In the genomic region with DNA sequence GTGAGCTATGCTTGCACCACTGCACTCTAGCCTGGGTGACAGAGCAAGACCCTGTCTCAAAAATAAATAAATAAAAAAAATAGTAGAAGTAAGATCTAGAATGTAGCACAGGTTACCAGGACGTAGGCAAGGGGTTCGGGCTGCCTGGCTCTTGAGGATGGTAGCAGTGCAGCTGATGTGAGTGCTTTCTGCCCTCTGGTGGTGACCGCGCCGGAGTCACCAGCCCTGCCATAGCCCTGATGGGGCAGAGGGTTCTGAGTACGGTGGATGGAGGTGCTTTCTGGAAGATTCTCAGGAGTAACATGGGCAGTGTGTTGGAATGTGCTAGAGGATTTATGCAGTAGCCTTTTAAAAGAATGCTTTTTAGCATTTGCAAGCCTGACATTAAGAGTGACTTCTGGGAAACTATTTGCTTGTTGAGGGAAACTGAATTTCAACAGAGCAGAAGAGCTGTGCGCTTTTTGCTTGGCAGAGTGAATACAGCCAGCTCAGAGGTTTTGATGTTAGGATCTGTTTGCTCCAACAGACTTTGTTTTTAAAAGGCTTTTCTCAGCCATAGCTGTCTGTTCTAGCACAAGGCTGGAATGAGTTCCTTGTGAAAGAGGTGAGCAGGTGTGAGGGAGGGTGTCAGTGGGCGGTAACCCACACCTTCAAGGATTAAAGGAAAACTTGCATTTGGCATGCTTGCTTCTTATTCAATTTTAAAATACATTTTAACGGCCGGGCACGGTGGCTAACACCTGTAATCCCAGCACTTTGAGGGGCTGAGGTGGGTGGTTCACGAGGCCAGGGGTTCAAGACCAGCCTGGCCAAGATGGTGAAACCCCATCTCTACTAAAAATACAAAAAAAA, we compare ENCODE assay signal across 8 cellular contexts.
DNase-seq lines count a peak whose midpoint lies in the region; ATAC-seq and TF ChIP-seq lines count a peak whose summit lies in the region.

No MANE protein-coding gene starts in this region.

- H3K27me3 ChIP-seq in endodermal cell (ENCODE audit: control insufficient read depth, insufficient read depth, low read length, poor library complexity, severe bottlenecking) (no peaks in the 10 kb centered on the region), muscle layer of colon (ENCODE audit: control insufficient read depth in 1 of 2, insufficient read depth in 2 of 2, low read length in 2 of 2) (no peaks in the 10 kb centered on the region)

- no peak for DNase-seq in AG04449 (ENCODE audit: low read depth, low spot score)
- peak; percentile 52 for DNase-seq in GM19240 (ENCODE audit: insufficient read length, low spot score)
- DNase-seq in NCI-H510A treated with DMSO at 0.1 percent for 48 hours (lab: John Stamatoyannopoulos, UW): peak; percentile 83
- DNase-seq in activated CD8-positive, alpha-beta memory T cell treated with anti-CD3 and anti-CD28 coated beads, Interleukin-2, amount 50 U/mL, for 1 hour (ENCODE audit: extremely low read depth): peak; percentile 25
- peak; percentile 89 for DNase-seq in endodermal cell
- no peak for DNase-seq in SHP77 treated with DMSO at 0.1 percent for 48 hours (lab: John Stamatoyannopoulos, UW)

- CTCF ChIA-PET in AG04449 (lab: Yijun Ruan, JAX): interaction anchor here (0.6 to 9.3 kb wide), 33 partner anchors 11 to 516 kb away, joined by 3 to 113 read pairs (median 5); partner anchors contain the start of gene CEBPB

- TF ChIP-seq CTCF in AG04449 (IDR thresholded peaks at IDR 0.05; ENCODE audit: insufficient read depth, low read length, missing control alignments): peak; percentile 89
- peak; percentile 88 for TF ChIP-seq CTCF in endodermal cell (conservative IDR thresholded peaks at IDR 0.05)

- H3K9ac ChIP-seq in endodermal cell (ENCODE audit: extremely low read depth, low read length, poor library complexity, severe bottlenecking): no peak overlapping the region
- no peak overlapping the region for H3K9ac ChIP-seq in muscle layer of colon (ENCODE audit: low read length)

- H3K36me3 ChIP-seq in endodermal cell (ENCODE audit: control insufficient read depth, insufficient read depth, low read length) (peaks cover 71% of the 10 kb centered on the region), muscle layer of colon (ENCODE audit: insufficient read depth, low read length) (peaks cover 47% of the 10 kb centered on the region)

- POLR2A ChIA-PET in AG04449 (lab: Yijun Ruan, JAX): no interaction called here

- no peaks in the 10 kb centered on the region for H3K27me3 Mint-ChIP-seq in endodermal cell (ENCODE audit: insufficient read depth)
- H3K27me3 Mint-ChIP-seq in stimulated activated memory B cell treated with anti-CD40 and anti-IgM and Interleukin-4, amounts not matched to agents 10 μg/mL and 1 μg/mL and 100 μg/mL, for 72 hours: no peaks in the 10 kb centered on the region

- no peak overlapping the region for H3K27ac ChIP-seq in endodermal cell (ENCODE audit: low read depth, low read length)
- H3K27ac ChIP-seq in muscle layer of colon (ENCODE audit: low read depth, low read length): peak overlapping the region; percentile 48

- H3K27ac Mint-ChIP-seq in endodermal cell: no peak overlapping the region
- H3K27ac Mint-ChIP-seq in stimulated activated memory B cell treated with anti-CD40 and anti-IgM and Interleukin-4, amounts not matched to agents 10 μg/mL and 1 μg/mL and 100 μg/mL, for 72 hours: peak overlapping the region; percentile 74

- H3K9me3 Mint-ChIP-seq in endodermal cell: no peaks in the 10 kb centered on the region
- H3K9me3 Mint-ChIP-seq in stimulated activated memory B cell treated with anti-CD40 and anti-IgM and Interleukin-4, amounts not matched to agents 10 μg/mL and 1 μg/mL and 100 μg/mL, for 72 hours: no peaks in the 10 kb centered on the region

- peaks cover 53% of the 10 kb centered on the region for H3K36me3 Mint-ChIP-seq in endodermal cell (ENCODE audit: low read depth)
- H3K36me3 Mint-ChIP-seq in stimulated activated memory B cell treated with anti-CD40 and anti-IgM and Interleukin-4, amounts not matched to agents 10 μg/mL and 1 μg/mL and 100 μg/mL, for 72 hours: peaks cover 80% of the 10 kb centered on the region

- H3K9me3 ChIP-seq in endodermal cell (ENCODE audit: control insufficient read depth, low read length): no peaks in the 10 kb centered on the region
- H3K9me3 ChIP-seq in muscle layer of colon (ENCODE audit: low read length): no peaks in the 10 kb centered on the region

- 75 to 81% methylated on average over 2 to 12 of the region's 12 CpGs for WGBS in endodermal cell (ENCODE audit: insufficient coverage in 1 of 2, insufficient read length in 1 of 2), 2 experiments

- peak; percentile 93 for ATAC-seq in stimulated activated memory B cell treated with anti-CD40 and anti-IgM and Interleukin-4, amounts not matched to agents 10 μg/mL and 1 μg/mL and 100 μg/mL, for 72 hours

- H3K4me1 Mint-ChIP-seq in endodermal cell: peaks cover 4% of the 10 kb centered on the region
- peaks cover 60% of the 10 kb centered on the region for H3K4me1 Mint-ChIP-seq in stimulated activated memory B cell treated with anti-CD40 and anti-IgM and Interleukin-4, amounts not matched to agents 10 μg/mL and 1 μg/mL and 100 μg/mL, for 72 hours

- no peaks in the 10 kb centered on the region for H3K4me1 ChIP-seq in endodermal cell (ENCODE audit: control insufficient read depth, insufficient read depth, low read length)
- peaks cover 34% of the 10 kb centered on the region for H3K4me1 ChIP-seq in muscle layer of colon (ENCODE audit: insufficient read depth, low read length)

- no peak overlapping the region for H3K4me3 ChIP-seq in AG04449 (ENCODE audit: low read depth, low read length)
- H3K4me3 ChIP-seq in endodermal cell (ENCODE audit: low read length): no peak overlapping the region
- no peak overlapping the region for H3K4me3 ChIP-seq in muscle layer of colon (ENCODE audit: low read depth in 1 of 2, low read length in 2 of 2)

- no peak overlapping the region for H3K4me3 Mint-ChIP-seq in endodermal cell
- H3K4me3 Mint-ChIP-seq in stimulated activated memory B cell treated with anti-CD40 and anti-IgM and Interleukin-4, amounts not matched to agents 10 μg/mL and 1 μg/mL and 100 μg/mL, for 72 hours: no peak overlapping the region

Comparison
In these comparisons a context has a peak if more than half of its experiments do, and no peak if none do; other contexts are left out.
1. DNase-seq: peak in GM19240 (single experiment), NCI-H510A treated with DMSO at 0.1 percent for 48 hours (single experiment), activated CD8-positive, alpha-beta memory T cell treated with anti-CD3 and anti-CD28 coated beads, Interleukin-2, amount 50 U/mL, for 1 hour (single experiment) and endodermal cell (single experiment); none in AG04449 (single experiment) and SHP77 treated with DMSO at 0.1 percent for 48 hours (single experiment).